Comparison of ENCODE assay signal across 1 cellular context in genomic region chr2:63424329-63425078, GRCh38.
TF ChIP-seq lines count a peak whose summit lies in the region.

No MANE protein-coding gene starts in this region.

TF ChIP-seq in K562, 482 proteins besides CTCF, POLR2A, EP300 and RAD21 (continued from another document):
- TF ChIP-seq MGA (IDR thresholded peaks at IDR 0.05), result peak; percentile 81
- TF ChIP-seq MYC (IDR thresholded peaks at IDR 0.05; ENCODE audit: low read depth, low read length), result peak; percentile 94
- no peak for TF ChIP-seq MYC (CRISPR knock-in tag; IDR thresholded peaks at IDR 0.05; ENCODE audit: borderline replicate concordance, low read depth)
- TF ChIP-seq ZNF316 (IDR thresholded peaks at IDR 0.05), result peak; percentile 40; the same call in 1 of the 2 replicates
- TF ChIP-seq TRIM24 (IDR thresholded peaks at IDR 0.05), result peak; percentile 31 to 38; a peak in 1 of 4 replicates
- TF ChIP-seq RFX7 (CRISPR knock-in tag; IDR thresholded peaks at IDR 0.05), result no peak
- TF ChIP-seq XRCC5 (IDR thresholded peaks at IDR 0.05; ENCODE audit: low read depth, low read length), result 0 out of 2 replicates have a peak, but pooled peaks have one; percentile 36
- peak; percentile 43 to 64 for TF ChIP-seq E2F6 (IDR thresholded peaks at IDR 0.05; ENCODE audit: borderline replicate concordance in 1 of 2, extremely low read depth in 1 of 2, insufficient read depth in 1 of 2, insufficient read length in 1 of 2, low read depth in 1 of 2, low read length in 1 of 2, poor library complexity in 1 of 2, severe bottlenecking in 1 of 2)
- peak; percentile 39; the same call in 1 of the 2 replicates for TF ChIP-seq MAFG (tag; conservative IDR thresholded peaks at IDR 0.05)
- TF ChIP-seq CBX3 (IDR thresholded peaks at IDR 0.05; ENCODE audit: borderline replicate concordance in 1 of 2, low read length in 2 of 2), result 0 out of 3 replicates have a peak, but pooled peaks of 1 of the 2 experiments have one; percentile 24
- TF ChIP-seq USF2 (CRISPR knock-in tag; IDR thresholded peaks at IDR 0.05), result peak; percentile 77
- peak; percentile 63 for TF ChIP-seq MEIS2 (IDR thresholded peaks at IDR 0.05; ENCODE audit: partially characterized antibody)
- 0 out of 2 replicates have a peak, but pooled peaks have one; percentile 26 for TF ChIP-seq DEAF1 (CRISPR knock-in tag; IDR thresholded peaks at IDR 0.05)
- TF ChIP-seq MAX (CRISPR knock-in tag; IDR thresholded peaks at IDR 0.05), result peak; percentile 51; the same call in 1 of the 2 replicates
- TF ChIP-seq ATF1 (CRISPR knock-in tag; IDR thresholded peaks at IDR 0.05), result no peak
- TF ChIP-seq ATF1 (tag; IDR thresholded peaks at IDR 0.05), result peak; percentile 18; the same call in 1 of the 2 replicates
- TF ChIP-seq L3MBTL2 (IDR thresholded peaks at IDR 0.05), result peak; percentile 91
- TF ChIP-seq NFE2 (IDR thresholded peaks at IDR 0.05; ENCODE audit: low read depth), result peak; percentile 76
- no peak for TF ChIP-seq ZNF12 (CRISPR knock-in tag; IDR thresholded peaks at IDR 0.05)
- TF ChIP-seq IRF9 (tag; IDR thresholded peaks at IDR 0.05), result no peak
- TF ChIP-seq USF1 (CRISPR knock-in tag; IDR thresholded peaks at IDR 0.05), result peak; percentile 60; the same call in 1 of the 2 replicates
- TF ChIP-seq BRF2 (IDR thresholded peaks at IDR 0.05; ENCODE audit: borderline replicate concordance, insufficient read depth, insufficient read length), result no peak
